ENCODE assay signal across 9 cellular contexts in the genomic region with DNA sequence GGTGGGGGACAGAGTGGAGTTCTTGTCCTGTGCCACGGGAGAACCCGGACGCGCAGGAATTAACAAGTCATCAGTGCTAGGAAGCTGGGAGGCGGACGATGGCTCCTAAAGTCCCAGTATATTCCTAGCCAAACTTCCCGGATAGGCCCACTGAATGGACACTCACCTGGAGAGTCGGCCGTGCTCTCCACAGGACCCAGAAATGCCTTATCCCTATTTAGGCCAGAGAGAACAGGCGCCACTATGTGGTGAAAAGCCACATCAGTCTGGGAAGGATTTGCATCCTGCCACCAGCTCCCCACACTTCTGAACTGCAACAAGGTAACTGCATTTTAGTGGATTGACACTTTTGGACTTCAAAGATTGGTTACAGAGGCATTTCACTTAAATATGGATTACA. TPM values are rescaled to one million over a fixed set of nuclear protein-coding genes. Genes with fewer than 3 reads are reported as not detected.
DNase-seq lines count a peak whose midpoint lies in the region; ATAC-seq and TF ChIP-seq lines count a peak whose summit lies in the region.
"Had no signal": no experiment of that assay in that cellular context is flagged by ENCODE, and none has a peak within 500 bp of the region (broad histone marks: within the 10 kb centered on the region; RNA-seq: fewer than 3 reads in every experiment).

No MANE protein-coding gene starts in this region.

- H3K4me1 Mint-ChIP-seq in CD8-positive, alpha-beta T cell (ENCODE audit: low read depth) = peaks cover 14% of the 10 kb centered on the region

- H3K27me3 ChIP-seq in CD8-positive, alpha-beta T cell (ENCODE audit: insufficient read depth, low read length) = no peaks in the 10 kb centered on the region
- peaks cover 0 to 28% (median 0%) of the 10 kb centered on the region in 3 donors for H3K27me3 ChIP-seq in psoas muscle (ENCODE audit: insufficient read depth in 3 of 3, low read length in 2 of 3)

- intact Hi-C loops in CD8-positive, alpha-beta T cell (cut with DNase I, micrococcal nuclease) = no loop called here
- intact Hi-C loops in Right ventricle myocardium superior (cut with DNase I) = loop anchor here (10.0 kb wide), 1 partner anchor 1382 kb away; no protein-coding TSS in a partner anchor
- intact Hi-C loops in psoas muscle (cut with DNase I) = no loop called here

- H3K9me3 ChIP-seq in CD8-positive, alpha-beta T cell (ENCODE audit: low read length) = no peaks in the 10 kb centered on the region
- H3K9me3 ChIP-seq in HEK293 (ENCODE audit: control insufficient read depth, insufficient read depth, low read depth, low read length) (no peaks in the 10 kb centered on the region), psoas muscle (no peaks in the 10 kb centered on the region)

- no peak overlapping the region for H3K4me3 ChIP-seq in CD8-positive, alpha-beta T cell (ENCODE audit: low read depth, low read length)
- no peak overlapping the region for H3K4me3 ChIP-seq in HEK293 (ENCODE audit: low read depth, low read length)
- H3K4me3 ChIP-seq in psoas muscle = peak overlapping the region; percentile 72

- POLR2A ChIA-PET in CD8-positive, alpha-beta T cell (lab: Charles Lee) = no interaction called here
- POLR2A ChIA-PET in HEK293 (lab: Yijun Ruan, JAX) = interaction anchor here (1.7 kb wide), 1 partner anchor 29 kb away, joined by 3 read pairs; no protein-coding TSS in a partner anchor

- peaks cover 3% of the 10 kb centered on the region for H3K9me3 Mint-ChIP-seq in CD8-positive, alpha-beta T cell

- H3K4me3 Mint-ChIP-seq in CD8-positive, alpha-beta T cell = peak overlapping the region; percentile 87

- CTCF ChIA-PET in CD8-positive, alpha-beta T cell (lab: Charles Lee) = no interaction called here
- CTCF ChIA-PET in HEK293 (lab: Yijun Ruan, JAX) = interaction anchor here (0.8 to 1.5 kb wide), 6 partner anchors 9 to 1386 kb away, joined by 3 to 6 read pairs (median 3); no protein-coding TSS in a partner anchor

- no peaks in the 10 kb centered on the region for H3K36me3 ChIP-seq in CD8-positive, alpha-beta T cell (ENCODE audit: insufficient read depth, low read length)
- H3K36me3 ChIP-seq in HEK293 (ENCODE audit: control insufficient read depth in 2 of 2, insufficient read depth in 1 of 2, low read length in 2 of 2) = no peaks in the 10 kb centered on the region
- H3K36me3 ChIP-seq in psoas muscle (ENCODE audit: insufficient read depth in 1 of 2, low read depth in 1 of 2) = no peaks in the 10 kb centered on the region

- no peak for ATAC-seq in CD8-positive, alpha-beta T cell
- ATAC-seq in Right ventricle myocardium superior (ENCODE audit: poor library complexity) (peak; percentile 77), psoas muscle (no peak), GM18519 (IDR thresholded peaks at IDR 0.05; ENCODE audit: low FRiP score, unreplicated experiment) (no peak), GM19351 (IDR thresholded peaks at IDR 0.05; ENCODE audit: unreplicated experiment) (no peak)

- no peak for TF ChIP-seq CTCF in CD8-positive, alpha-beta T cell (IDR thresholded peaks at IDR 0.05)
- TF ChIP-seq CTCF in HEK293 (tag by site-specific recombination; IDR thresholded peaks at IDR 0.05) (peak; percentile 60), psoas muscle (IDR thresholded peaks at IDR 0.05) (no peak)

- WGBS in psoas muscle, 3 donors = 13 to 18% (median 14%) methylated on average over 10 of the region's 10 CpGs

- H3K36me3 Mint-ChIP-seq in CD8-positive, alpha-beta T cell = no peaks in the 10 kb centered on the region

- peaks cover 18% of the 10 kb centered on the region for H3K27me3 Mint-ChIP-seq in CD8-positive, alpha-beta T cell (ENCODE audit: low read depth)

- H3K27ac ChIP-seq in CD8-positive, alpha-beta T cell (ENCODE audit: low read depth, low read length) = no peak overlapping the region
- H3K27ac ChIP-seq in HEK293 (ENCODE audit: extremely low read depth, low read depth, low read length) (no peak overlapping the region), psoas muscle (no peak overlapping the region)
- H3K27ac ChIP-seq: skin epidermis had no signal

- H3K4me1 ChIP-seq in CD8-positive, alpha-beta T cell (ENCODE audit: insufficient read depth, low read length) = peaks cover 5% of the 10 kb centered on the region
- no peaks in the 10 kb centered on the region for H3K4me1 ChIP-seq in HEK293 (ENCODE audit: control insufficient read depth, insufficient read depth, low read length)
- no peaks in the 10 kb centered on the region for H3K4me1 ChIP-seq in psoas muscle

- no peak for DNase-seq in CD8-positive, alpha-beta T cell
- DNase-seq in SW 1271 (lab: John Stamatoyannopoulos, UW) (peak; percentile 13 to 22), Right ventricle myocardium superior (no peak), psoas muscle (no peak), NCI-H128 (lab: John Stamatoyannopoulos, UW; ENCODE audit: unreplicated experiment) (no peak)

- no peak overlapping the region for H3K27ac Mint-ChIP-seq in CD8-positive, alpha-beta T cell

TF ChIP-seq in HEK293, 187 proteins besides CTCF, POLR2A, EP300 and RAD21:
- TF ChIP-seq ZNF335 (tag by site-specific recombination; conservative IDR thresholded peaks at IDR 0.05) (peak; percentile 30; the same call in 1 of the 2 replicates), ZNF837 (tag by site-specific recombination; IDR thresholded peaks at IDR 0.05) (no peak), ZNF670 (tag by site-specific recombination; IDR thresholded peaks at IDR 0.05; ENCODE audit: low read depth) (no peak), ZNF660 (tag by site-specific recombination; IDR thresholded peaks at IDR 0.05) (0 out of 2 replicates have a peak, but pooled peaks have one; percentile 11), BCL11B (tag by site-specific recombination; IDR thresholded peaks at IDR 0.05; ENCODE audit: low read depth) (no peak), ZNF654 (tag by site-specific recombination; IDR thresholded peaks at IDR 0.05; ENCODE audit: low read depth) (peak; percentile 60), ZNF354C (tag by site-specific recombination; IDR thresholded peaks at IDR 0.05; ENCODE audit: borderline replicate concordance, low read depth) (no peak), EGR2 (tag by site-specific recombination; IDR thresholded peaks at IDR 0.05; ENCODE audit: low read depth) (no peak), ZBTB48 (tag by site-specific recombination; IDR thresholded peaks at IDR 0.05) (no peak), ZNF544 (tag by site-specific recombination; IDR thresholded peaks at IDR 0.05) (no peak), YY2 (tag by site-specific recombination; IDR thresholded peaks at IDR 0.05) (no peak), KLF10 (tag by site-specific recombination; IDR thresholded peaks at IDR 0.05) (no peak), ZNF596 (tag by site-specific recombination; IDR thresholded peaks at IDR 0.05) (no peak), IKZF3 (tag by site-specific recombination; IDR thresholded peaks at IDR 0.05) (peak; percentile 35; the same call in 1 of the 2 replicates), ZNF623 (tag by site-specific recombination; IDR thresholded peaks at IDR 0.05) (no peak), ZNF530 (tag by site-specific recombination; IDR thresholded peaks at IDR 0.05; ENCODE audit: low read depth) (no peak)
- TF ChIP-seq, protein P1, sequence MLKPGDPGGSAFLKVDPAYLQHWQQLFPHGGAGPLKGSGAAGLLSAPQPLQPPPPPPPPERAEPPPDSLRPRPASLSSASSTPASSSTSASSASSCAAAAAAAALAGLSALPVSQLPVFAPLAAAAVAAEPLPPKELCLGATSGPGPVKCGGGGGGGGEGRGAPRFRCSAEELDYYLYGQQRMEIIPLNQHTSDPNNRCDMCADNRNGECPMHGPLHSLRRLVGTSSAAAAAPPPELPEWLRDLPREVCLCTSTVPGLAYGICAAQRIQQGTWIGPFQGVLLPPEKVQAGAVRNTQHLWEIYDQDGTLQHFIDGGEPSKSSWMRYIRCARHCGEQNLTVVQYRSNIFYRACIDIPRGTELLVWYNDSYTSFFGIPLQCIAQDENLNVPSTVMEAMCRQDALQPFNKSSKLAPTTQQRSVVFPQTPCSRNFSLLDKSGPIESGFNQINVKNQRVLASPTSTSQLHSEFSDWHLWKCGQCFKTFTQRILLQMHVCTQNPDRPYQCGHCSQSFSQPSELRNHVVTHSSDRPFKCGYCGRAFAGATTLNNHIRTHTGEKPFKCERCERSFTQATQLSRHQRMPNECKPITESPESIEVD (tag by site-specific recombination; IDR thresholded peaks at IDR 0.05) = no peak

RNA-seq across cellular contexts. Expression of gene CFAP299, which starts 1.1 kb away (rescaled TPM):
- total RNA-seq in CD8-positive, alpha-beta T cell = not detected
- total RNA-seq in Right ventricle myocardium superior (not detected), psoas muscle (not detected)
- polyA plus RNA-seq in psoas muscle = not detected

Comparison
In these comparisons a context has a peak if more than half of its experiments do, and no peak if none do; other contexts are left out.
1. DNase-seq: peak in SW 1271 (2 of 2); none in CD8-positive, alpha-beta T cell (0 of 7), Right ventricle myocardium superior (single experiment), psoas muscle (0 of 2) and NCI-H128 (single experiment).